ENCODE assay signal across 8 cellular contexts in the genomic region with DNA sequence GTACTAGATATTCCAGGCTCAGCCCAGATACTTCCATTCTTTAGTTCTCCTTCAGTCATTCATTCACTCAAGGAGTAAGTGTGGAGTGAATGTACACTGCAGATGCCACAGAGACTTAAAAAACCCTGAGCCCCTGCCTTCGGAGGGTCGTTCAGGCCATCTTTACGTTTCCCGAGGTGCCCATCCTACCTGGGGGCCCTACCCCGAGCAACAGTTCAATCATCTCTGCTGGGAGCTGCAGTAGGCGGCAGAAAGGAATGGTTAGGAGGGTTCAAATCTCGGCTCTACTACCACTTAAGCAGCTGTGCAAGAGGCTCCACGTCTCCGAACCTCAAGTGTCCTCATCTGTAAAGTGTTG. TPM values are rescaled to one million over a fixed set of nuclear protein-coding genes. Genes with fewer than 3 reads are reported as not detected.
DNase-seq lines count a peak whose midpoint lies in the region; ATAC-seq and TF ChIP-seq lines count a peak whose summit lies in the region.

No MANE protein-coding gene starts in this region.

- H3K27me3 Mint-ChIP-seq in natural killer cell (ENCODE audit: low read depth in 2 of 2) = peaks cover 0 to 2% of the 10 kb centered on the region in 2 donors

- peak overlapping the region; percentile 99 for H3K4ac ChIP-seq in IMR-90 (ENCODE audit: low read depth, low read length)

- H2BK20ac ChIP-seq in IMR-90 (ENCODE audit: low read depth, low read length) = peak overlapping the region; percentile 39; the same call in 1 of the 2 replicates

- H3K9me3 Mint-ChIP-seq in natural killer cell = no peaks in the 10 kb centered on the region

- no peak for DNase-seq in IMR-90
- no peak for DNase-seq in dorsolateral prefrontal cortex
- no peak for DNase-seq in natural killer cell
- DNase-seq in HK-2 (ENCODE audit: unreplicated experiment) = no peak
- DNase-seq in NCI-H748 (lab: John Stamatoyannopoulos, UW; ENCODE audit: unreplicated experiment) = no peak

- peak overlapping the region; percentile 78 for H2BK120ac ChIP-seq in IMR-90 (ENCODE audit: low read depth, low read length)

- no peaks in the 10 kb centered on the region for H3K36me3 Mint-ChIP-seq in natural killer cell

- CTCF ChIA-PET in IMR-90 (lab: Yijun Ruan, JAX) = interaction anchor here (1.2 to 1.6 kb wide), 2 partner anchors 31 to 419 kb away, joined by 3 to 7 read pairs; no protein-coding TSS in a partner anchor

- H3K27ac Mint-ChIP-seq in natural killer cell = peak overlapping the region; percentile 86 to 91

- peak overlapping the region; percentile 99 for H2AK5ac ChIP-seq in IMR-90 (ENCODE audit: low read depth, low read length)

- intact Hi-C loops in IMR-90 (cut with micrococcal nuclease) = no loop called here
- intact Hi-C loops in dorsolateral prefrontal cortex (cut with DNase I) = loop anchor here in 1 of 2 donors (5.0 kb wide), 1 partner anchor 293 kb away; a partner anchor contains a TSS
- intact Hi-C loops in natural killer cell (cut with micrococcal nuclease) = loop anchor here (5.0 kb wide), 1 partner anchor 203 kb away; a partner anchor contains a TSS

- H4K5ac ChIP-seq in IMR-90 (ENCODE audit: low read depth, low read length) = peak overlapping the region; percentile 78

- H3K4me1 Mint-ChIP-seq in natural killer cell = peaks cover 25 to 28% of the 10 kb centered on the region in 2 donors

- H3K9ac ChIP-seq in BLaER1 (peak overlapping the region; percentile 94), IMR-90 (ENCODE audit: low read depth, low read length) (peak overlapping the region; percentile 90)

- peak overlapping the region; percentile 91 for H3K27ac ChIP-seq in BLaER1
- peak overlapping the region; percentile 92 for H3K27ac ChIP-seq in IMR-90 (ENCODE audit: insufficient read depth, low read length)
- H3K27ac ChIP-seq in dorsolateral prefrontal cortex = peak overlapping the region in 27 of 59 donors; percentile 3 to 92 (median 78)

- H2BK5ac ChIP-seq in IMR-90 (ENCODE audit: low read depth, low read length, poor library complexity, severe bottlenecking) = peak overlapping the region; percentile 78

- H2AK9ac ChIP-seq in IMR-90 (replicated peaks; ENCODE audit: low read depth, low read length, poor library complexity) = peak overlapping the region; percentile 100

- in situ Hi-C loops in IMR-90 (cut with MboI; ENCODE audit: low sequenced_read_pairs) = no loop called here

- TF ChIP-seq CTCF in IMR-90 (conservative IDR thresholded peaks at IDR 0.05; ENCODE audit: low read depth, low read length) = no peak
- TF ChIP-seq CTCF in dorsolateral prefrontal cortex (IDR thresholded peaks at IDR 0.05 in 54 of 56, conservative IDR thresholded peaks at IDR 0.05 in 2 of 56; ENCODE audit: low read depth in 1 of 56, partially characterized antibody in 56 of 56) = no peak
- TF ChIP-seq CTCF in natural killer cell (IDR thresholded peaks at IDR 0.05) = no peak

- H3K14ac ChIP-seq in IMR-90 (replicated peaks; ENCODE audit: low read depth, low read length) = peak overlapping the region; percentile 99

- peak overlapping the region; percentile 96 to 99 for H4K8ac ChIP-seq in IMR-90 (ENCODE audit: low read depth in 2 of 2, low read length in 2 of 2)

- H3K4me1 ChIP-seq in BLaER1 (peaks cover 37% of the 10 kb centered on the region), IMR-90 (ENCODE audit: control insufficient read depth, insufficient read depth, low read length) (peaks cover 4% of the 10 kb centered on the region; the same call in 1 of the 2 replicates)

- H4K20me1 ChIP-seq in BLaER1 (peaks cover 46% of the 10 kb centered on the region), IMR-90 (ENCODE audit: insufficient read depth, low read length) (peaks cover 43% of the 10 kb centered on the region)

- H3K27me3 ChIP-seq in BLaER1 = no peaks in the 10 kb centered on the region
- peaks cover 12% of the 10 kb centered on the region for H3K27me3 ChIP-seq in IMR-90 (ENCODE audit: control insufficient read depth, insufficient read depth, low read length)
- H3K27me3 ChIP-seq in dorsolateral prefrontal cortex = no peaks in the 10 kb centered on the region

- peak overlapping the region; percentile 90 for H3K4me2 ChIP-seq in BLaER1
- peak overlapping the region; percentile 95 for H3K4me2 ChIP-seq in IMR-90 (ENCODE audit: low read depth, low read length)

- H3K36me3 ChIP-seq in BLaER1 = peaks cover 42% of the 10 kb centered on the region
- peaks cover 28% of the 10 kb centered on the region for H3K36me3 ChIP-seq in IMR-90 (ENCODE audit: control insufficient read depth, insufficient read depth, low read length)

- dilution Hi-C loops in IMR-90 (cut with HindIII; ENCODE audit: low sequenced_read_pairs, unreplicated experiment) = no loop called here

- BruUV-seq in IMR-90 (replicated peaks; lab: Mats Ljungman, UMichigan) = no TSS peak

- TF ChIP-seq RAD21 in IMR-90 (IDR thresholded peaks at IDR 0.05; ENCODE audit: low read length) = no peak

- H2AFZ ChIP-seq in IMR-90 (replicated peaks; ENCODE audit: low read length, poor library complexity) = peak overlapping the region; percentile 93

- H3K4me3 Mint-ChIP-seq in natural killer cell = peak overlapping the region; percentile 90

- peak overlapping the region; percentile 98 for H3K23ac ChIP-seq in IMR-90 (ENCODE audit: low read depth, low read length)

- H3K4me3 ChIP-seq in BLaER1 = peak overlapping the region; percentile 87
- peak overlapping the region; percentile 75 for H3K4me3 ChIP-seq in IMR-90 (ENCODE audit: insufficient read depth, low read depth, low read length)
- peak overlapping the region; percentile 62 to 100 (median 98) for H3K4me3 ChIP-seq in dorsolateral prefrontal cortex

- H3K9me1 ChIP-seq in IMR-90 (ENCODE audit: insufficient read depth, low read length) = peaks cover 13% of the 10 kb centered on the region

- H4K91ac ChIP-seq in IMR-90 (ENCODE audit: insufficient read depth, low read depth, low read length) = peak overlapping the region; percentile 97

- peaks cover 27 to 52% of the 10 kb centered on the region in 2 experiments for H3K79me1 ChIP-seq in IMR-90 (ENCODE audit: low read depth in 1 of 2, low read length in 2 of 2)

- H3K56ac ChIP-seq in IMR-90 (ENCODE audit: extremely low read depth, insufficient read depth, low read length) = peak overlapping the region; percentile 96

- WGBS in IMR-90 (ENCODE audit: extremely low coverage in 2 of 2, insufficient read length in 1 of 2), 2 experiments = no CpG with 5 or more reads among the region's 9 CpGs

- POLR2A ChIA-PET in IMR-90 (lab: Charles Lee; ENCODE audit: unreplicated experiment) = interaction anchor here (0.5 kb wide), 1 partner anchor 606 kb away, joined by 4 read pairs; no protein-coding TSS in a partner anchor

- no peak for TF ChIP-seq POLR2A in IMR-90 (IDR thresholded peaks at IDR 0.05; ENCODE audit: low read depth, low read length)

- H3K9me3 ChIP-seq in BLaER1 (no peaks in the 10 kb centered on the region), IMR-90 (ENCODE audit: control insufficient read depth, insufficient read depth, low read length) (no peaks in the 10 kb centered on the region)

- peak overlapping the region; percentile 79; the same call in 1 of the 3 replicates for H2BK15ac ChIP-seq in IMR-90 (ENCODE audit: low read depth, low read length)

- peak overlapping the region; percentile 57 for H3K18ac ChIP-seq in IMR-90 (ENCODE audit: low read depth, low read length)

- no peak for ATAC-seq in IMR-90 (ENCODE audit: low read depth)
- ATAC-seq in natural killer cell = no peak
- ATAC-seq in HG03025 (IDR thresholded peaks at IDR 0.05; ENCODE audit: low FRiP score, unreplicated experiment) = no peak
- ATAC-seq in HG03432 (IDR thresholded peaks at IDR 0.05; ENCODE audit: unreplicated experiment) = no peak

TF ChIP-seq in IMR-90, 13 proteins besides CTCF, POLR2A, EP300 and RAD21 (continues in another document):
- TF ChIP-seq MAZ (IDR thresholded peaks at IDR 0.05; ENCODE audit: borderline replicate concordance, low read depth, low read length) = no peak
- no peak for TF ChIP-seq RCOR1 (IDR thresholded peaks at IDR 0.05; ENCODE audit: insufficient replicate concordance, low read length)
- no peak for TF ChIP-seq NFE2L2 (IDR thresholded peaks at IDR 0.05; ENCODE audit: low read depth, low read length)
- TF ChIP-seq, protein P1, sequence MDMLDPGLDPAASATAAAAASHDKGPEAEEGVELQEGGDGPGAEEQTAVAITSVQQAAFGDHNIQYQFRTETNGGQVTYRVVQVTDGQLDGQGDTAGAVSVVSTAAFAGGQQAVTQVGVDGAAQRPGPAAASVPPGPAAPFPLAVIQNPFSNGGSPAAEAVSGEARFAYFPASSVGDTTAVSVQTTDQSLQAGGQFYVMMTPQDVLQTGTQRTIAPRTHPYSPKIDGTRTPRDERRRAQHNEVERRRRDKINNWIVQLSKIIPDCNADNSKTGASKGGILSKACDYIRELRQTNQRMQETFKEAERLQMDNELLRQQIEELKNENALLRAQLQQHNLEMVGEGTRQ (IDR thresholded peaks at IDR 0.05; ENCODE audit: low read depth, low read length) = no peak
- TF ChIP-seq, protein P2, sequence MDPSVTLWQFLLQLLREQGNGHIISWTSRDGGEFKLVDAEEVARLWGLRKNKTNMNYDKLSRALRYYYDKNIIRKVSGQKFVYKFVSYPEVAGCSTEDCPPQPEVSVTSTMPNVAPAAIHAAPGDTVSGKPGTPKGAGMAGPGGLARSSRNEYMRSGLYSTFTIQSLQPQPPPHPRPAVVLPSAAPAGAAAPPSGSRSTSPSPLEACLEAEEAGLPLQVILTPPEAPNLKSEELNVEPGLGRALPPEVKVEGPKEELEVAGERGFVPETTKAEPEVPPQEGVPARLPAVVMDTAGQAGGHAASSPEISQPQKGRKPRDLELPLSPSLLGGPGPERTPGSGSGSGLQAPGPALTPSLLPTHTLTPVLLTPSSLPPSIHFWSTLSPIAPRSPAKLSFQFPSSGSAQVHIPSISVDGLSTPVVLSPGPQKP (IDR thresholded peaks at IDR 0.05; ENCODE audit: borderline replicate concordance, low read depth, low read length) = no peak
- TF ChIP-seq FOS (IDR thresholded peaks at IDR 0.05; ENCODE audit: low read depth, low read length) = no peak
- TF ChIP-seq RFX5 (IDR thresholded peaks at IDR 0.05; ENCODE audit: low read depth, low read length) = no peak
- TF ChIP-seq MXI1 (IDR thresholded peaks at IDR 0.05; ENCODE audit: borderline replicate concordance, low read depth, low read length) = no peak
- TF ChIP-seq CHD1 (IDR thresholded peaks at IDR 0.05; ENCODE audit: low read depth, low read length) = no peak

RNA-seq across cellular contexts. Expression of a gene that starts 0.6 kb away (rescaled TPM):
- total RNA-seq in IMR-90 (2012; rRNA removed) (443 and 475 TPM in 2 replicates), dorsolateral prefrontal cortex (10 to 100 TPM; 42.9 to 78.5 (median 62.1) TPM), natural killer cell (100 to 1,000 TPM in 1 of 3 donors, 10 to 100 TPM in 2; 88.6 to 105 (median 99.3) TPM)
- polyA plus RNA-seq in IMR-90 (2012; rRNA removed) = 364 and 377 TPM in 2 replicates
- polyA plus RNA-seq in IMR-90 (2012; cell fraction: cytosol; rRNA removed) = 372 and 417 TPM in 2 replicates
- polyA plus RNA-seq in IMR-90 (2012; cell fraction: nucleus; rRNA removed; ENCODE audit: low replicate concordance) = 300 and 409 TPM in 2 replicates

RNA-seq across cellular contexts. Expression of a gene that starts 27.6 kb away (rescaled TPM):
- total RNA-seq in IMR-90 (2012; rRNA removed) (not detected in 2 replicates), dorsolateral prefrontal cortex (1 to 10 TPM in 72 of 120 experiments, under 1 TPM in 24, not detected in 24; 0.32 to 6.7 (median 1.6) TPM), natural killer cell (1 to 10 TPM; 1.4 to 2.6 (median 1.5) TPM)
- 0.27 TPM in 1 of 2 replicates, not detected in the other for polyA plus RNA-seq in IMR-90 (2012; rRNA removed)
- polyA plus RNA-seq in IMR-90 (2012; cell fraction: cytosol; rRNA removed) = not detected in 2 replicates
- polyA plus RNA-seq in IMR-90 (2012; cell fraction: nucleus; rRNA removed; ENCODE audit: low replicate concordance) = 0.11 and 0.62 TPM in 2 replicates
